ENCODE assay signal across 10 cellular contexts in the genomic region with DNA sequence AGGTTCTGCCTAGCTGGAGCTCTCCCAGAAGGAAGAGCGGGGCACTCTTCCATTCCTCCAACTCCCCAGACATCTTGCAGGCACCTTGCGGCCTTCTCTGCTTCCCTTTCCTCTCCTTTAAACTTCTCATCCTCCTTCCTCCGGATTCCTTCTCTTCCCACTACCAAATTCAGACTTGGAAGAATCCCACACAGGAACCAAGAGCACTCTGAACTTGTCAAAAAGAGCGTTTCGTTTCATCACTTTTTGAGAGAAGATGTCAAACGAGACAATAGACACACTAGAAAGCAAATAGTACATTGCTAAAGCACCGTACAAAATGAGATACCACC. TPM values are rescaled to one million over a fixed set of nuclear protein-coding genes. Genes with fewer than 3 reads are reported as not detected.
DNase-seq lines count a peak whose midpoint lies in the region; ATAC-seq and TF ChIP-seq lines count a peak whose summit lies in the region.
"Had no signal": no experiment of that assay in that cellular context is flagged by ENCODE, and none has a peak within 500 bp of the region (broad histone marks: within the 10 kb centered on the region; RNA-seq: fewer than 3 reads in every experiment).

No MANE protein-coding gene starts in this region.

- peak overlapping the region; percentile 82 for H3K4me3 Mint-ChIP-seq in Caco-2 (ENCODE audit: unreplicated experiment)
- peak overlapping the region; percentile 64 for H3K4me3 Mint-ChIP-seq in activated T-helper 17 cell treated with anti-CD3 and anti-CD28 coated beads, Interleukin-2, amount 50 U/mL, for 72 hours

- no peak overlapping the region for H3K27ac Mint-ChIP-seq in Caco-2 (ENCODE audit: unreplicated experiment)
- H3K27ac Mint-ChIP-seq in activated T-helper 17 cell treated with anti-CD3 and anti-CD28 coated beads, Interleukin-2, amount 50 U/mL, for 72 hours, result no peak overlapping the region

- 0 out of 2 replicates have a peak, but pooled peaks cover 6% of the 10 kb centered on the region for H3K4me1 ChIP-seq in Caco-2
- peaks cover 5% of the 10 kb centered on the region for H3K4me1 ChIP-seq in iPS-15b (ENCODE audit: control insufficient read depth, insufficient read depth, low read length)

- no peak overlapping the region for H3K9ac ChIP-seq in iPS-15b (ENCODE audit: low read depth, low read length)

- DNase-seq in Caco-2 (no peak), retinal pigment epithelial cell (ENCODE audit: low read depth) (no peak), omental fat pad (ENCODE audit: low spot score) (no peak), D341Med (ENCODE audit: low spot score) (no peak), G401 (ENCODE audit: low spot score) (no peak), GF-D8 (lab: John Stamatoyannopoulos, UW) (no peak)
- DNase-seq: NCI-H2171 had no signal

- H3K36me3 ChIP-seq in Caco-2 (ENCODE audit: control insufficient read depth, insufficient read depth, low read length), result no peaks in the 10 kb centered on the region
- no peaks in the 10 kb centered on the region for H3K36me3 ChIP-seq in iPS-15b (ENCODE audit: control insufficient read depth, insufficient read depth, low read length)

- ATAC-seq in activated T-helper 17 cell treated with anti-CD3 and anti-CD28 coated beads, Interleukin-2, amount 50 U/mL, for 72 hours (replicated peaks), result no peak
- ATAC-seq in omental fat pad (ENCODE audit: low FRiP score), result no peak

- H3K9me3 Mint-ChIP-seq in Caco-2 (ENCODE audit: unreplicated experiment), result peaks cover 20% of the 10 kb centered on the region
- no peaks in the 10 kb centered on the region for H3K9me3 Mint-ChIP-seq in activated T-helper 17 cell treated with anti-CD3 and anti-CD28 coated beads, Interleukin-2, amount 50 U/mL, for 72 hours

- no peak for TF ChIP-seq CTCF in Caco-2 (IDR thresholded peaks at IDR 0.05; ENCODE audit: insufficient read depth in 1 of 2, low read depth in 1 of 2, low read length in 1 of 2, severe bottlenecking in 1 of 2, unreplicated experiment in 1 of 2)
- no peak for TF ChIP-seq CTCF in retinal pigment epithelial cell (conservative IDR thresholded peaks at IDR 0.05; ENCODE audit: low read depth, low read length)
- TF ChIP-seq CTCF in omental fat pad (IDR thresholded peaks at IDR 0.05), result no peak

- H3K4me1 Mint-ChIP-seq in Caco-2 (ENCODE audit: low read depth, unreplicated experiment), result peaks cover 6% of the 10 kb centered on the region
- peaks cover 5% of the 10 kb centered on the region for H3K4me1 Mint-ChIP-seq in activated T-helper 17 cell treated with anti-CD3 and anti-CD28 coated beads, Interleukin-2, amount 50 U/mL, for 72 hours

- H3K9me3 ChIP-seq in Caco-2, result peaks cover 7% of the 10 kb centered on the region
- no peaks in the 10 kb centered on the region for H3K9me3 ChIP-seq in iPS-15b (ENCODE audit: control insufficient read depth, insufficient read depth, low read length)

- peaks cover 6% of the 10 kb centered on the region for H3K36me3 Mint-ChIP-seq in Caco-2 (ENCODE audit: insufficient read depth, unreplicated experiment)
- H3K36me3 Mint-ChIP-seq in activated T-helper 17 cell treated with anti-CD3 and anti-CD28 coated beads, Interleukin-2, amount 50 U/mL, for 72 hours (ENCODE audit: low read depth), result no peaks in the 10 kb centered on the region

- intact Hi-C loops in Caco-2 (cut with micrococcal nuclease; ENCODE audit: unreplicated experiment), result no loop called here

- H3K27me3 ChIP-seq in Caco-2 (replicated peaks; ENCODE audit: control insufficient read depth, insufficient read depth, low read length) (no peaks in the 10 kb centered on the region), iPS-15b (ENCODE audit: control insufficient read depth, insufficient read depth, low read length) (peaks cover 70% of the 10 kb centered on the region)

- CTCF ChIA-PET in Caco-2 (lab: Charles Lee), result no interaction called here

- H3K4me3 ChIP-seq in Caco-2 (ENCODE audit: low read depth, low read length) (peak overlapping the region; percentile 53), iPS-15b (ENCODE audit: low read depth, low read length) (peak overlapping the region; percentile 70), retinal pigment epithelial cell (ENCODE audit: low read length) (peak overlapping the region; percentile 50)

- POLR2A ChIA-PET in Caco-2 (lab: Charles Lee), result no interaction called here

- in situ Hi-C loops in G401 (cut with HindIII; ENCODE audit: low sequenced_read_pairs), result no loop called here

- no TSS peak for BruUV-seq in Caco-2 (replicated peaks; lab: Mats Ljungman, UMichigan)

- H3K27me3 Mint-ChIP-seq in Caco-2 (ENCODE audit: insufficient read depth, unreplicated experiment), result peaks cover 21% of the 10 kb centered on the region
- peaks cover 48% of the 10 kb centered on the region for H3K27me3 Mint-ChIP-seq in activated T-helper 17 cell treated with anti-CD3 and anti-CD28 coated beads, Interleukin-2, amount 50 U/mL, for 72 hours

RNA-seq across cellular contexts. Expression of gene UCP1, which starts 0.5 kb away (rescaled TPM):
- total RNA-seq in Caco-2 (2022), result 0.51 and 0.54 TPM in 2 replicates
- total RNA-seq in activated T-helper 17 cell treated with anti-CD3 and anti-CD28 coated beads, Interleukin-2, amount 50 U/mL, for 72 hours, result not detected
- 1 to 10 TPM in 1 of 4 donors, under 1 TPM in 1, not detected in 2; 0.28 to 2.0 TPM for total RNA-seq in omental fat pad
- not detected in 2 replicates for total RNA-seq in G401 (2014; rRNA removed; shearing (Covaris generic))
- total RNA-seq: left lobe of liver had no signal

RNA-seq across cellular contexts. Expression of gene ELMOD2, which starts 45.3 kb away (rescaled TPM):
- 26.2 and 28.1 TPM in 2 replicates for total RNA-seq in Caco-2 (2022)
- total RNA-seq in activated T-helper 17 cell treated with anti-CD3 and anti-CD28 coated beads, Interleukin-2, amount 50 U/mL, for 72 hours, result 10 to 100 TPM; 10.7 to 15.1 TPM
- 10 to 100 TPM; 13.1 to 18.6 (median 17.7) TPM for total RNA-seq in omental fat pad
- 12.9 and 28.5 TPM in 2 replicates for total RNA-seq in G401 (2014; rRNA removed; shearing (Covaris generic))
